ENCODE assay signal across 16 cellular contexts in the genomic region with DNA sequence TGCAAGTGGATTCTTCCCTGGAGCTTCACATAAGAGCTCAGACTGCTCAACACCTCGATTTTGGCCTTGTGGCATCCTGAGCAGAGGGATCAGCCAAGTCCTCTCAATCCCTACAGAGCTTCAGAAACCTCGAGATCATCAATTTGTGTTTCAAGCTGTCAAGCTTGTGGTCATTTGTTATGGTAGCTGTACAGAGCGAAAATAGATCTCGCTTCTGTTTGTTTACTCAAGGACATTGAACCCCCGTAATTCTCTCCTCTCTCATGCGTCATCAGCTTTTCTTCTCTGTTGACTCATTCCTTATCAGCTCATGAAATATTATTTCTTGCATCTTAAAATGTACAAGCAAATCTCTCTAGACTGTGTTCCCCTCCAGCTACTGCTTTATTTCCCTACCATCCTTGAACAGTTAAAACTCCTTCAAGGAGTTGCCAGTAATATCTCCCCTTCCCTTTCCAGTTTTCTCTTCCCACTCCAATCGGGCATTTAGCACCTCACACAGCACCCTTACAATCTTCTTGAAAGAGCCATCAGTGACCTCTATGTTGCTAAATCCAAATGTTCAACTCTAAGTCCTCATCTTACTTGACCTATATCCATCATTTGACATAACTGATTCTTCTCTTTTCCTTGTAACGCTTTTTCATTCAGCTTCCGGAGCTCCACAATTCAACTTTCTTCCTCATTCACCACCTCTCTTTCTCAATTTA.
A peak's percentile ranks its signal among the peaks of the same experiment; 100 is the strongest.
DNase-seq lines count a peak whose midpoint lies in the region; ATAC-seq and TF ChIP-seq lines count a peak whose summit lies in the region.
"Had no signal": no experiment of that assay in that cellular context is flagged by ENCODE, and none has a peak within 500 bp of the region (broad histone marks: within the 10 kb centered on the region; RNA-seq: fewer than 3 reads in every experiment).

No MANE protein-coding gene starts in this region.

- peak overlapping the region; percentile 58 for H3K4me2 ChIP-seq in PC-9

- no peaks in the 10 kb centered on the region for H3K9me2 ChIP-seq in PC-9 (ENCODE audit: insufficient read depth)

- H3K4me1 ChIP-seq in PC-9 (replicated peaks; ENCODE audit: insufficient read depth) (peaks cover 15% of the 10 kb centered on the region), psoas muscle (no peaks in the 10 kb centered on the region), esophagus squamous epithelium (no peaks in the 10 kb centered on the region)
- H3K4me1 ChIP-seq: prostate gland had no signal

- peaks cover 32% of the 10 kb centered on the region for H3K4me1 Mint-ChIP-seq in osteocyte (ENCODE audit: unreplicated experiment)

- TF ChIP-seq POLR2A in esophagus squamous epithelium (IDR thresholded peaks at IDR 0.05): no peak

- POLR2A ChIA-PET in PC-9 (lab: Charles Lee; ENCODE audit: unreplicated experiment): interaction anchor here (0.6 to 1.1 kb wide), 2 partner anchors 15 to 74 kb away, joined by 4 read pairs; no protein-coding TSS in a partner anchor

- peaks cover 6% of the 10 kb centered on the region for H3F3A ChIP-seq in PC-9 (ENCODE audit: insufficient read depth, low read depth)

- H3K9me3 Mint-ChIP-seq in osteocyte (ENCODE audit: unreplicated experiment): no peaks in the 10 kb centered on the region

- peak; percentile 21 to 78 for DNase-seq in PC-9
- peak; percentile 88 for DNase-seq in fibroblast of mammary gland (ENCODE audit: low read depth)
- DNase-seq in osteocyte (ENCODE audit: extremely low spot score, unreplicated experiment): no peak
- no peak for DNase-seq in COLO668 (lab: John Stamatoyannopoulos, UW; ENCODE audit: unreplicated experiment)
- no peak for DNase-seq in psoas muscle
- no peak for DNase-seq in GM13976 (ENCODE audit: low spot score)
- no peak for DNase-seq in esophagus squamous epithelium (lab: John Stamatoyannopoulos, UW)
- DNase-seq: activated CD4-positive, alpha-beta memory T cell treated with anti-CD3 and anti-CD28 coated beads for 36 hours; activated naive CD4-positive, alpha-beta T cell; DMS153; glutamatergic neuron; mesendoderm; OCI-M1 had no signal

- no peaks in the 10 kb centered on the region for H3K9me3 ChIP-seq in PC-9 (ENCODE audit: insufficient read depth, low read depth)
- no peaks in the 10 kb centered on the region for H3K9me3 ChIP-seq in psoas muscle
- H3K9me3 ChIP-seq in esophagus squamous epithelium: no peaks in the 10 kb centered on the region
- H3K9me3 ChIP-seq: HAP-1, prostate gland had no signal

- no peak overlapping the region for H3K4me3 Mint-ChIP-seq in osteocyte (ENCODE audit: unreplicated experiment)
- H3K4me3 Mint-ChIP-seq: activated CD4-positive, alpha-beta memory T cell treated with anti-CD3 and anti-CD28 coated beads for 36 hours had no signal

- peak; percentile 78 for ATAC-seq in GM18867 (IDR thresholded peaks at IDR 0.05; ENCODE audit: unreplicated experiment)
- no peak for ATAC-seq in psoas muscle

- H3K27me3 Mint-ChIP-seq in osteocyte (ENCODE audit: unreplicated experiment): no peaks in the 10 kb centered on the region
- H3K27me3 Mint-ChIP-seq: activated CD4-positive, alpha-beta memory T cell treated with anti-CD3 and anti-CD28 coated beads for 36 hours had no signal

- CTCF ChIA-PET in PC-9 (lab: Charles Lee): no interaction called here

- intact Hi-C loops in PC-9 (cut with micrococcal nuclease; ENCODE audit: unreplicated experiment) (loop anchor here (5.0 kb wide), 2 partner anchors 63 to 107 kb away; no protein-coding TSS in a partner anchor), psoas muscle (cut with DNase I) (no loop called here), esophagus squamous epithelium (cut with DNase I) (no loop called here)

- in situ Hi-C loops in GM13976 (cut with MboI; ENCODE audit: low sequenced_read_pairs, unreplicated experiment): no loop called here

- H4K20me1 ChIP-seq in PC-9 (ENCODE audit: insufficient read depth): no peaks in the 10 kb centered on the region

- TF ChIP-seq CTCF in PC-9 (conservative IDR thresholded peaks at IDR 0.05): no peak
- no peak for TF ChIP-seq CTCF in fibroblast of mammary gland (conservative IDR thresholded peaks at IDR 0.05; ENCODE audit: control insufficient read depth, insufficient read depth, low read depth, low read length)
- TF ChIP-seq CTCF in osteocyte (IDR thresholded peaks at IDR 0.05): no peak
- no peak for TF ChIP-seq CTCF in psoas muscle (IDR thresholded peaks at IDR 0.05)
- no peak for TF ChIP-seq CTCF in GM13976 (IDR thresholded peaks at IDR 0.05; ENCODE audit: borderline replicate concordance, control extremely low read depth, extremely low read depth, insufficient read depth, missing control alignments)
- TF ChIP-seq CTCF in esophagus squamous epithelium (IDR thresholded peaks at IDR 0.05): no peak

- H2AFZ ChIP-seq in PC-9: no peak overlapping the region

- peak overlapping the region; percentile 50 for H3K27ac Mint-ChIP-seq in osteocyte (ENCODE audit: unreplicated experiment)
- H3K27ac Mint-ChIP-seq: activated CD4-positive, alpha-beta memory T cell treated with anti-CD3 and anti-CD28 coated beads for 36 hours had no signal

- H3K4me3 ChIP-seq in PC-9 (no peak overlapping the region), fibroblast of mammary gland (ENCODE audit: control insufficient read depth, low read depth, low read length) (no peak overlapping the region), psoas muscle (no peak overlapping the region), esophagus squamous epithelium (no peak overlapping the region)
- H3K4me3 ChIP-seq: HAP-1, prostate gland had no signal

- BruUV-seq in PC-9 (replicated peaks; lab: Mats Ljungman, UMichigan): no TSS peak

- no peaks in the 10 kb centered on the region for H3K36me3 Mint-ChIP-seq in osteocyte (ENCODE audit: unreplicated experiment)
- H3K36me3 Mint-ChIP-seq: activated CD4-positive, alpha-beta memory T cell treated with anti-CD3 and anti-CD28 coated beads for 36 hours had no signal

- no peaks in the 10 kb centered on the region for H3K27me3 ChIP-seq in PC-9 (ENCODE audit: insufficient read depth, low read depth)
- H3K27me3 ChIP-seq in psoas muscle (ENCODE audit: insufficient read depth in 3 of 3, low read length in 2 of 3): no peaks in the 10 kb centered on the region
- no peaks in the 10 kb centered on the region for H3K27me3 ChIP-seq in esophagus squamous epithelium

- H3K79me2 ChIP-seq in PC-9 (ENCODE audit: low read depth): no peaks in the 10 kb centered on the region

- WGBS in psoas muscle, 3 donors: 64 to 73% (median 64%) methylated on average over 9 of the region's 9 CpGs
- WGBS in esophagus squamous epithelium, 2 donors: 54 to 58% methylated on average over 9 of the region's 9 CpGs

- H3K36me3 ChIP-seq in PC-9 (ENCODE audit: low read depth) (no peaks in the 10 kb centered on the region), psoas muscle (ENCODE audit: insufficient read depth in 1 of 2, low read depth in 1 of 2) (no peaks in the 10 kb centered on the region), esophagus squamous epithelium (no peaks in the 10 kb centered on the region)
- H3K36me3 ChIP-seq: HAP-1, prostate gland had no signal

- H3K27ac ChIP-seq in PC-9 (no peak overlapping the region), psoas muscle (no peak overlapping the region), esophagus squamous epithelium (no peak overlapping the region)
- H3K27ac ChIP-seq: prostate gland had no signal

Comparison
In these comparisons a context has a peak if more than half of its experiments do, and no peak if none do; other contexts are left out.
1. DNase-seq: peak in PC-9 (2 of 2) and fibroblast of mammary gland (single experiment); none in osteocyte (single experiment), COLO668 (single experiment), psoas muscle (0 of 2), GM13976 (single experiment) and esophagus squamous epithelium (single experiment).